Comparison of ENCODE assay signal across 21 cellular contexts in genomic region chr15:51967583-51967982, GRCh38.
"Had no signal": no experiment of that assay in that cellular context is flagged by ENCODE, and none has a peak within 500 bp of the region (broad histone marks: within the 10 kb centered on the region; RNA-seq: fewer than 3 reads in every experiment).

No MANE protein-coding gene starts in this region.

- ATAC-seq: K562, T-cell had no signal

- H3K4me2 ChIP-seq: SK-N-SH had no signal

- H3K4me3 ChIP-seq: K562 had no signal

- H3K9ac ChIP-seq: SK-N-SH had no signal

- H3K27me3 Mint-ChIP-seq: T-cell had no signal

- DNase-seq: MV-4-11, NCI-H1048, NCI-H1105, NCI-H1417, NCI-H1436 treated with DMSO at 0.1 percent for 48 hours, NCI-H1694, NCI-H187 treated with DMSO at 0.1 percent for 48 hours, NCI-H2029 treated with DMSO at 0.1 percent for 48 hours, NCI-H226, NCI-H446, NCI-H510A, NCI-H524 treated with DMSO at 0.1 percent for 48 hours, NCI-H69, NCI-H774, RPMI8226, SHP77, SK-N-SH, SW 1271, T-cell had no signal

- H3K4me3 Mint-ChIP-seq: T-cell had no signal

- FAIRE-seq: K562, RCC 7860 had no signal
